ENCODE assay signal across 14 cellular contexts in the genomic region with DNA sequence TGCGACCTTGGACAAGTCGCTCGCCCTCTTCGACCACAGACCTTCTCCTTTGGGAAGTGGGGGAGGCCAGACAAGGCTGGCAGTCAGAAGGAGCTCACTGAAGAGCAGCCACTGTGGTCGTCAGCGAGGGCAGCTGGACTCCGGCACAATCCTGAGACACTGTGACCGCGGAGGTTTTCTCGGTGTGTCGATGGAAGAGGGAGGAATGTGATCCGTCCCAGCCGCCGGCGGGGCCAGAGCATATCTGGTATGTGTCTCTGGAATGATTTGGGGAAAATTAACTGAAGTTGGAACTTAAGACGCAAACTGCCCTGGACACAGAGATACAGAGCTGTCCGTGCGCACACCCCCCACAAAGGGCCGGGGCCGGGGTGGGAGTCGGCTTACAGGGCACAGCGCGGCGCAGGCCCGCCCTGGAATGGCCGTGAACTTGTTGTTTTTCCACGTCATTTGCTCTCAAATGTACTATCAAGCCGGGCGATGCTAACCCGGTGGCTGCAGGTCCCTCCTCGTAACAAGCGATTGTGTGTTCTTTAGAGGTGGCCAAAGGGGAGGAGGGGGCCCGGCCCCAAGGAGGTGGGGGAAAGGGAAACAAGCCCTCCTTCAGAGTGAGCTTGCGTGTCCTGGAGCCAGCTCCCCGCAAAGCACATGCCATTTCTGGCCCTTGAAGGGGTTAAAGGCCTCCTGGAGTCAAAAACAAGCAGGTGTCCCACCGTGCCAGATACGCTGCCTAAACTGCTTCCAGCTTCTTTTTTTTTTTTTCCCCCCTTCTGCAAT. TPM values are rescaled to one million over a fixed set of nuclear protein-coding genes. Genes with fewer than 3 reads are reported as not detected.
DNase-seq lines count a peak whose midpoint lies in the region; ATAC-seq and TF ChIP-seq lines count a peak whose summit lies in the region.
"Had no signal": no experiment of that assay in that cellular context is flagged by ENCODE, and none has a peak within 500 bp of the region (broad histone marks: within the 10 kb centered on the region; RNA-seq: fewer than 3 reads in every experiment).

No MANE protein-coding gene starts in this region.

- peak; percentile 57 to 62 for ATAC-seq in left cardiac atrium
- ATAC-seq in psoas muscle: peak; percentile 39 to 82 (median 64)
- no peak for ATAC-seq in activated naive CD8-positive, alpha-beta T cell treated with anti-CD3 and anti-CD28 coated beads, Interleukin-2, amount 50 U/mL, for 24 hours

- no peaks in the 10 kb centered on the region for H3K36me3 Mint-ChIP-seq in activated naive CD8-positive, alpha-beta T cell treated with anti-CD3 and anti-CD28 coated beads, Interleukin-2, amount 50 U/mL, for 24 hours (ENCODE audit: low read depth)
- no peaks in the 10 kb centered on the region for H3K36me3 Mint-ChIP-seq in endothelial cell (ENCODE audit: low read depth, unreplicated experiment)

- in situ Hi-C loops in G401 (cut with HindIII; ENCODE audit: low sequenced_read_pairs): no loop called here

- no peaks in the 10 kb centered on the region for H3K36me3 ChIP-seq in psoas muscle (ENCODE audit: insufficient read depth in 1 of 2, low read depth in 1 of 2)

- no peaks in the 10 kb centered on the region for H3K9me3 Mint-ChIP-seq in activated naive CD8-positive, alpha-beta T cell treated with anti-CD3 and anti-CD28 coated beads, Interleukin-2, amount 50 U/mL, for 24 hours
- no peaks in the 10 kb centered on the region for H3K9me3 Mint-ChIP-seq in endothelial cell (ENCODE audit: unreplicated experiment)
- H3K9me3 Mint-ChIP-seq: activated T-cell treated with anti-CD3 and anti-CD28 coated beads, Interleukin-2, amount 50 U/mL, for 4 hours; stimulated activated naive CD8-positive, alpha-beta T cell treated with anti-CD3 and anti-CD28 coated beads, Interleukin-15, Interleukin-2, amounts not matched to agents 100 ng/mL and 50 ng/mL, for 24 hours had no signal

- H3K4me3 ChIP-seq in psoas muscle: peak overlapping the region; percentile 65

- H3K27ac Mint-ChIP-seq in activated naive CD8-positive, alpha-beta T cell treated with anti-CD3 and anti-CD28 coated beads, Interleukin-2, amount 50 U/mL, for 24 hours: no peak overlapping the region
- no peak overlapping the region for H3K27ac Mint-ChIP-seq in endothelial cell (ENCODE audit: unreplicated experiment)
- H3K27ac Mint-ChIP-seq: stimulated activated naive CD8-positive, alpha-beta T cell treated with anti-CD3 and anti-CD28 coated beads, Interleukin-15, Interleukin-2, amounts not matched to agents 100 ng/mL and 50 ng/mL, for 24 hours had no signal

- intact Hi-C loops in left cardiac atrium (cut with DNase I) (no loop called here), psoas muscle (cut with DNase I) (loop anchor here (5.0 to 10.0 kb wide), 2 partner anchors 38 to 350 kb away; no protein-coding TSS in a partner anchor)

- TF ChIP-seq CTCF in psoas muscle (IDR thresholded peaks at IDR 0.05): no peak
- TF ChIP-seq CTCF in endothelial cell (IDR thresholded peaks at IDR 0.05; ENCODE audit: unreplicated experiment): no peak

- no peaks in the 10 kb centered on the region for H3K9me3 ChIP-seq in psoas muscle

- H3K27ac ChIP-seq in psoas muscle: peak overlapping the region; percentile 46

- H3K4me1 ChIP-seq in psoas muscle: peaks cover 4% of the 10 kb centered on the region

- H3K27me3 ChIP-seq in psoas muscle (ENCODE audit: insufficient read depth in 3 of 3, low read length in 2 of 3): no peaks in the 10 kb centered on the region

- no peaks in the 10 kb centered on the region for H3K4me1 Mint-ChIP-seq in activated naive CD8-positive, alpha-beta T cell treated with anti-CD3 and anti-CD28 coated beads, Interleukin-2, amount 50 U/mL, for 24 hours
- no peaks in the 10 kb centered on the region for H3K4me1 Mint-ChIP-seq in endothelial cell (ENCODE audit: unreplicated experiment)

- H3K27me3 Mint-ChIP-seq in activated naive CD8-positive, alpha-beta T cell treated with anti-CD3 and anti-CD28 coated beads, Interleukin-2, amount 50 U/mL, for 24 hours: peaks cover 6% of the 10 kb centered on the region
- peaks cover 1% of the 10 kb centered on the region for H3K27me3 Mint-ChIP-seq in endothelial cell (ENCODE audit: unreplicated experiment)

- no peak overlapping the region for H3K4me3 Mint-ChIP-seq in activated naive CD8-positive, alpha-beta T cell treated with anti-CD3 and anti-CD28 coated beads, Interleukin-2, amount 50 U/mL, for 24 hours
- H3K4me3 Mint-ChIP-seq in endothelial cell (ENCODE audit: unreplicated experiment): no peak overlapping the region
- H3K4me3 Mint-ChIP-seq: activated T-cell treated with anti-CD3 and anti-CD28 coated beads, Interleukin-2, amount 50 U/mL, for 4 hours; stimulated activated naive CD8-positive, alpha-beta T cell treated with anti-CD3 and anti-CD28 coated beads, Interleukin-15, Interleukin-2, amounts not matched to agents 100 ng/mL and 50 ng/mL, for 24 hours had no signal

- 10 to 24% (median 16%) methylated on average over 37 of the region's 37 CpGs for WGBS in psoas muscle, 3 donors

- DNase-seq in G401 (ENCODE audit: low spot score) (peak; percentile 41), amniotic epithelial cell (ENCODE audit: low read depth) (peak; percentile 43), left cardiac atrium (no peak), psoas muscle (no peak), OCI-M2 (lab: John Stamatoyannopoulos, UW; ENCODE audit: unreplicated experiment) (no peak), endothelial cell (ENCODE audit: low spot score) (no peak), NCI-H510A (lab: John Stamatoyannopoulos, UW) (no peak)
- no peak for DNase-seq in activated naive CD8-positive, alpha-beta T cell treated with anti-CD3 and anti-CD28 coated beads, Interleukin-2, amount 50 U/mL, for 24 hours
- DNase-seq: activated T-cell treated with anti-CD3 and anti-CD28 coated beads, Interleukin-2, amount 50 U/mL, for 4 hours; foreskin melanocyte; NCI-H2081 treated with DMSO at 0.1 percent for 48 hours had no signal

RNA-seq across cellular contexts. Expression of gene WFIKKN2, which starts 0.4 kb away (rescaled TPM):
- 0.62 TPM in 1 of 2 replicates, not detected in the other for total RNA-seq in G401 (2014; rRNA removed; shearing (Covaris generic))
- under 1 TPM; 0.15 to 0.50 TPM for total RNA-seq in left cardiac atrium
- 1 to 10 TPM in 2 of 4 donors, under 1 TPM in 2; 0.25 to 3.4 (median 1.1) TPM for total RNA-seq in psoas muscle
- polyA plus RNA-seq in psoas muscle: under 1 TPM; 0.09 to 0.32 (median 0.30) TPM
- total RNA-seq in endothelial cell (ENCODE audit: unreplicated experiment): not detected
- total RNA-seq: activated T-cell treated with anti-CD3 and anti-CD28 coated beads, Interleukin-2, amount 50 U/mL, for 4 hours; Daoy; T-helper 2 cell treated with Interferon-gamma antibody and Interleukin-4, amounts not matched to agents 100 ng/mL and 5 ng/mL, for 36 hours had no signal

RNA-seq across cellular contexts. Expression of gene TOB1, which starts 31.2 kb away (rescaled TPM):
- 18.5 and 26.4 TPM in 2 replicates for total RNA-seq in G401 (2014; rRNA removed; shearing (Covaris generic))
- total RNA-seq in left cardiac atrium: 10 to 100 TPM; 57.9 to 63.2 TPM
- 100 to 1,000 TPM in 3 of 4 donors, 10 to 100 TPM in 1; 74.9 to 155 (median 102) TPM for total RNA-seq in psoas muscle
- polyA plus RNA-seq in psoas muscle: 10 to 100 TPM; 12.8 to 40.9 (median 21.4) TPM
- 15.5 TPM for total RNA-seq in endothelial cell (ENCODE audit: unreplicated experiment)

Comparison
In these comparisons a context has a peak if more than half of its experiments do, and no peak if none do; other contexts are left out.
1. DNase-seq: peak in G401 (single experiment) and amniotic epithelial cell (single experiment); none in left cardiac atrium (single experiment), psoas muscle (0 of 2), OCI-M2 (single experiment), activated naive CD8-positive, alpha-beta T cell treated with anti-CD3 and anti-CD28 coated beads, Interleukin-2, amount 50 U/mL, for 24 hours (single experiment), endothelial cell (single experiment) and NCI-H510A (single experiment).
2. intact Hi-C loops: an anchor here in psoas muscle (5.0 to 10.0 kb wide); none called in left cardiac atrium.